Comparison of ENCODE assay signal across 28 cellular contexts in genomic region chr10:1216576-1217236, GRCh38.
DNase-seq lines count a peak whose midpoint lies in the region; ATAC-seq, FAIRE-seq and TF ChIP-seq lines count a peak whose summit lies in the region.
"Had no signal": no experiment of that assay in that cellular context is flagged by ENCODE, and none has a peak within 500 bp of the region (broad histone marks: within the 10 kb centered on the region; RNA-seq: fewer than 3 reads in every experiment).

No MANE protein-coding gene starts in this region.

- H3K4me3 ChIP-seq in Peyer's patch (no peak overlapping the region), upper lobe of right lung (no peak overlapping the region), endodermal cell (ENCODE audit: low read length) (no peak overlapping the region)
- H3K4me3 ChIP-seq: HAP-1, K562, SJCRH30 had no signal

- no peak for FAIRE-seq in H54 (lab: Jason Lieb, UNC)
- FAIRE-seq: GM19239, HepG2, K562 had no signal

- no peak for ATAC-seq in activated CD8-positive, alpha-beta memory T cell treated with anti-CD3 and anti-CD28 coated beads, Interleukin-2, amount 10 ng/mL, durations not matched to agents 7 days and 5 days
- no peak for ATAC-seq in upper lobe of right lung
- ATAC-seq: HepG2, K562, PC-3, Right ventricle myocardium inferior had no signal

- H3K4me1 Mint-ChIP-seq in activated CD8-positive, alpha-beta memory T cell treated with anti-CD3 and anti-CD28 coated beads, Interleukin-2, amount 10 ng/mL, durations not matched to agents 7 days and 5 days = no peaks in the 10 kb centered on the region
- H3K4me1 Mint-ChIP-seq in endodermal cell = no peaks in the 10 kb centered on the region

- TF ChIP-seq POLR2A in Peyer's patch (IDR thresholded peaks at IDR 0.05) (no peak), H54 (IDR thresholded peaks at IDR 0.05; ENCODE audit: low read depth, low read length) (no peak)

- CTCF ChIA-PET in activated CD8-positive, alpha-beta memory T cell treated with anti-CD3 and anti-CD28 coated beads, Interleukin-2, amount 10 ng/mL, durations not matched to agents 7 days and 5 days (lab: Charles Lee) = no interaction called here

- H3K27me3 Mint-ChIP-seq in activated CD8-positive, alpha-beta memory T cell treated with anti-CD3 and anti-CD28 coated beads, Interleukin-2, amount 10 ng/mL, durations not matched to agents 7 days and 5 days = no peaks in the 10 kb centered on the region
- peaks cover 1% of the 10 kb centered on the region for H3K27me3 Mint-ChIP-seq in endodermal cell (ENCODE audit: insufficient read depth)

- H3K9me3 ChIP-seq in Peyer's patch (no peaks in the 10 kb centered on the region), upper lobe of right lung (no peaks in the 10 kb centered on the region), endodermal cell (ENCODE audit: control insufficient read depth, low read length) (no peaks in the 10 kb centered on the region)
- H3K9me3 ChIP-seq: HAP-1, SJCRH30 had no signal

- H3K27me3 ChIP-seq in Peyer's patch (no peaks in the 10 kb centered on the region), upper lobe of right lung (no peaks in the 10 kb centered on the region), endodermal cell (ENCODE audit: control insufficient read depth, insufficient read depth, low read length, poor library complexity, severe bottlenecking) (no peaks in the 10 kb centered on the region)
- H3K27me3 ChIP-seq: SJCRH30 had no signal

- H3K27ac Mint-ChIP-seq in activated CD8-positive, alpha-beta memory T cell treated with anti-CD3 and anti-CD28 coated beads, Interleukin-2, amount 10 ng/mL, durations not matched to agents 7 days and 5 days = no peak overlapping the region
- H3K27ac Mint-ChIP-seq in endodermal cell = no peak overlapping the region
- H3K27ac Mint-ChIP-seq: HFFc6 had no signal

- H3K36me3 ChIP-seq in Peyer's patch = no peaks in the 10 kb centered on the region
- H3K36me3 ChIP-seq in upper lobe of right lung = no peaks in the 10 kb centered on the region
- no peaks in the 10 kb centered on the region for H3K36me3 ChIP-seq in endodermal cell (ENCODE audit: control insufficient read depth, insufficient read depth, low read length)
- H3K36me3 ChIP-seq: HAP-1, SJCRH30 had no signal

- no peak overlapping the region for H3K9ac ChIP-seq in endodermal cell (ENCODE audit: extremely low read depth, low read length, poor library complexity, severe bottlenecking)

- H3K36me3 Mint-ChIP-seq in activated CD8-positive, alpha-beta memory T cell treated with anti-CD3 and anti-CD28 coated beads, Interleukin-2, amount 10 ng/mL, durations not matched to agents 7 days and 5 days = no peaks in the 10 kb centered on the region
- H3K36me3 Mint-ChIP-seq in endodermal cell (ENCODE audit: low read depth) = no peaks in the 10 kb centered on the region

- DNase-seq in activated CD8-positive, alpha-beta memory T cell treated with anti-CD3 and anti-CD28 coated beads, Interleukin-2, amount 50 U/mL, for 48 hours = peak; percentile 38
- no peak for DNase-seq in activated CD8-positive, alpha-beta memory T cell treated with anti-CD3 and anti-CD28 coated beads, Interleukin-2, amount 10 ng/mL, durations not matched to agents 7 days and 5 days
- DNase-seq in Peyer's patch (peak in 2 of 3 donors; percentile 35 to 36), mesenteric fat pad (ENCODE audit: low spot score) (peak; percentile 81), upper lobe of right lung (peak; percentile 52), dedifferentiated amniotic fluid mesenchymal stem cell (ENCODE audit: extremely low spot score) (no peak), H54 (ENCODE audit: insufficient read length, low spot score) (no peak), endodermal cell (no peak)
- DNase-seq: 8988T, ACHN, Calu3, DMS153, HFFc6, Kasumi-1, MV-4-11, NCI-H1105 treated with DMSO at 0.1 percent for 48 hours, NCI-H146, NCI-H1930, NCI-H2107, NCI-H524, NCI-H748 treated with DMSO at 0.1 percent for 48 hours, PC-3, SJCRH30 had no signal

- intact Hi-C loops in upper lobe of right lung (cut with DNase I) = no loop called here

- H3K27ac ChIP-seq in Peyer's patch (no peak overlapping the region), upper lobe of right lung (no peak overlapping the region), endodermal cell (ENCODE audit: low read depth, low read length) (no peak overlapping the region)
- H3K27ac ChIP-seq: SJCRH30 had no signal

- H3K4me3 Mint-ChIP-seq in activated CD8-positive, alpha-beta memory T cell treated with anti-CD3 and anti-CD28 coated beads, Interleukin-2, amount 10 ng/mL, durations not matched to agents 7 days and 5 days = no peak overlapping the region
- no peak overlapping the region for H3K4me3 Mint-ChIP-seq in endodermal cell
- H3K4me3 Mint-ChIP-seq: HFFc6 had no signal

- 93 to 96% methylated on average over 21 to 31 of the region's 31 CpGs for WGBS in endodermal cell (ENCODE audit: insufficient coverage in 1 of 2, insufficient read length in 1 of 2), 2 experiments

- TF ChIP-seq CTCF in Peyer's patch (IDR thresholded peaks at IDR 0.05) = no peak
- no peak for TF ChIP-seq CTCF in upper lobe of right lung (IDR thresholded peaks at IDR 0.05)
- TF ChIP-seq CTCF in endodermal cell (conservative IDR thresholded peaks at IDR 0.05) = no peak

- no peaks in the 10 kb centered on the region for H3K9me3 Mint-ChIP-seq in activated CD8-positive, alpha-beta memory T cell treated with anti-CD3 and anti-CD28 coated beads, Interleukin-2, amount 10 ng/mL, durations not matched to agents 7 days and 5 days (ENCODE audit: low read depth)
- peaks cover 2% of the 10 kb centered on the region for H3K9me3 Mint-ChIP-seq in endodermal cell

- H3K4me1 ChIP-seq in Peyer's patch = no peaks in the 10 kb centered on the region
- no peaks in the 10 kb centered on the region for H3K4me1 ChIP-seq in upper lobe of right lung
- no peaks in the 10 kb centered on the region for H3K4me1 ChIP-seq in endodermal cell (ENCODE audit: control insufficient read depth, insufficient read depth, low read length)
- H3K4me1 ChIP-seq: HAP-1, SJCRH30 had no signal

Comparison
In these comparisons a context has a peak if more than half of its experiments do, and no peak if none do; other contexts are left out.
1. DNase-seq: peak in activated CD8-positive, alpha-beta memory T cell treated with anti-CD3 and anti-CD28 coated beads, Interleukin-2, amount 50 U/mL, for 48 hours (single experiment), Peyer's patch (2 of 3), mesenteric fat pad (single experiment) and upper lobe of right lung (single experiment); none in activated CD8-positive, alpha-beta memory T cell treated with anti-CD3 and anti-CD28 coated beads, Interleukin-2, amount 10 ng/mL, durations not matched to agents 7 days and 5 days (single experiment), dedifferentiated amniotic fluid mesenchymal stem cell (single experiment), H54 (single experiment) and endodermal cell (single experiment).